In genomic region chr20:50153153-50153499, GRCh38 we compare ENCODE assay signal across 8 cellular contexts. TPM values are rescaled to one million over a fixed set of nuclear protein-coding genes. Genes with fewer than 3 reads are reported as not detected.
A peak's percentile ranks its signal among the peaks of the same experiment; 100 is the strongest.
DNase-seq lines count a peak whose midpoint lies in the region; ATAC-seq and TF ChIP-seq lines count a peak whose summit lies in the region.

No MANE protein-coding gene starts in this region.

- H3K27me3 ChIP-seq in adipocyte (replicated peaks; ENCODE audit: control insufficient read depth, insufficient read depth, low read length) (no peaks in the 10 kb centered on the region), liver (ENCODE audit: control insufficient read depth in 4 of 4, insufficient read depth in 4 of 4, low read length in 3 of 4) (no peaks in the 10 kb centered on the region), tibial nerve (no peaks in the 10 kb centered on the region)

- 1% methylated on average over 18 of the region's 18 CpGs for WGBS in liver
- 0 to 1% methylated on average over 11 to 12 of the region's 18 CpGs for WGBS in tibial nerve, 2 donors

- peak; percentile 48 for DNase-seq in COLO668 (lab: John Stamatoyannopoulos, UW; ENCODE audit: unreplicated experiment)
- DNase-seq in adipocyte (ENCODE audit: low read depth): peak; percentile 50
- no peak for DNase-seq in tibial nerve (ENCODE audit: low spot score in 2 of 2)
- DNase-seq in NCI-H2196 treated with DMSO at 0.1 percent for 48 hours (lab: John Stamatoyannopoulos, UW; ENCODE audit: unreplicated experiment): no peak
- no peak for DNase-seq in SHP77 (lab: John Stamatoyannopoulos, UW)
- no peak for DNase-seq in NCI-H510A (lab: John Stamatoyannopoulos, UW)

- H3K9ac ChIP-seq in adipocyte (ENCODE audit: low read length): peak overlapping the region; percentile 99
- peak overlapping the region; percentile 76 to 93 for H3K9ac ChIP-seq in liver (ENCODE audit: low read depth in 1 of 2, low read length in 2 of 2)

- H3K27ac ChIP-seq in liver (ENCODE audit: low read depth in 1 of 2, low read length in 2 of 2) (peak overlapping the region; percentile 74 to 81), tibial nerve (peak overlapping the region; percentile 70 to 96 (median 94))

- peaks cover 41% of the 10 kb centered on the region for H3K4me1 ChIP-seq in adipocyte (ENCODE audit: control insufficient read depth, insufficient read depth, low read length)
- peaks cover 7 to 23% (median 16%) of the 10 kb centered on the region in 4 donors for H3K4me1 ChIP-seq in liver (ENCODE audit: control insufficient read depth in 4 of 4, insufficient read depth in 4 of 4, low read length in 3 of 4)
- H3K4me1 ChIP-seq in tibial nerve: peaks cover 0 to 53% (median 23%) of the 10 kb centered on the region in 4 donors

- TF ChIP-seq RAD21 in liver (IDR thresholded peaks at IDR 0.05): no peak

- TF ChIP-seq CTCF in liver (IDR thresholded peaks at IDR 0.05; ENCODE audit: low read depth, low read length, missing input control) (no peak), tibial nerve (IDR thresholded peaks at IDR 0.05) (no peak)

- TF ChIP-seq EP300 in tibial nerve (IDR thresholded peaks at IDR 0.05): no peak

- H3K36me3 ChIP-seq in adipocyte (ENCODE audit: control insufficient read depth, insufficient read depth, low read length, severe bottlenecking) (peaks cover 16% of the 10 kb centered on the region), liver (ENCODE audit: control insufficient read depth in 4 of 4, insufficient read depth in 3 of 4, low read depth in 1 of 4, low read length in 3 of 4) (no peaks in the 10 kb centered on the region), tibial nerve (peaks cover 0 to 12% (median 0%) of the 10 kb centered on the region in 3 donors)

- peak overlapping the region; percentile 93 for H3K4me3 ChIP-seq in adipocyte (ENCODE audit: low read length)
- H3K4me3 ChIP-seq in liver (ENCODE audit: low read depth in 1 of 3, low read length in 3 of 3): peak overlapping the region; percentile 51 to 79 (median 61)
- peak overlapping the region; percentile 64 to 100 (median 98) for H3K4me3 ChIP-seq in tibial nerve

- no peak for TF ChIP-seq POLR2A in tibial nerve (IDR thresholded peaks at IDR 0.05)

- H3K9me3 ChIP-seq in adipocyte (ENCODE audit: control insufficient read depth, low read length) (no peaks in the 10 kb centered on the region), liver (ENCODE audit: control insufficient read depth in 4 of 4, low read length in 3 of 4) (no peaks in the 10 kb centered on the region), tibial nerve (no peaks in the 10 kb centered on the region)

- peak; percentile 20 for ATAC-seq in HG02840 (IDR thresholded peaks at IDR 0.05; ENCODE audit: low FRiP score, unreplicated experiment)

TF ChIP-seq in liver, 16 proteins besides CTCF, POLR2A, EP300 and RAD21:
- TF ChIP-seq JUND (IDR thresholded peaks at IDR 0.05) (no peak), HNF4G (IDR thresholded peaks at IDR 0.05) (no peak), GABPA (IDR thresholded peaks at IDR 0.05 in 1 of 2, conservative IDR thresholded peaks at IDR 0.05 in 1 of 2) (no peak), MAX (IDR thresholded peaks at IDR 0.05) (no peak)

RNA-seq across cellular contexts. Expression of gene PEDS1, which starts 0.4 kb away (rescaled TPM):
- total RNA-seq in liver (1 to 10 TPM; 4.8 to 6.5 TPM), tibial nerve (10 to 100 TPM; 26.4 to 36.7 (median 35.5) TPM)
- 10 to 100 TPM; 10.7 to 19.3 TPM for polyA plus RNA-seq in liver

RNA-seq across cellular contexts. Expression of gene CEBPB, which starts 37.5 kb away (rescaled TPM):
- total RNA-seq in liver (10 to 100 TPM; 21.3 to 61.8 TPM), tibial nerve (100 to 1,000 TPM; 202 to 524 (median 275) TPM)
- 10 to 100 TPM; 19.7 to 37.0 TPM for polyA plus RNA-seq in liver

RNA-seq across cellular contexts. Expression of gene UBE2V1, which starts 40.2 kb away (rescaled TPM):
- total RNA-seq in liver (10 to 100 TPM; 27.9 to 29.7 TPM), tibial nerve (10 to 100 TPM; 58.8 to 86.7 (median 77.3) TPM)
- 10 to 100 TPM; 38.8 to 53.0 TPM for polyA plus RNA-seq in liver

Comparison
In these comparisons a context has a peak if more than half of its experiments do, and no peak if none do; other contexts are left out.
1. DNase-seq: peak in COLO668 (single experiment) and adipocyte (single experiment); none in tibial nerve (0 of 2), NCI-H2196 treated with DMSO at 0.1 percent for 48 hours (single experiment), SHP77 (0 of 2) and NCI-H510A (single experiment).
2. Peak in every context shown above with its lines, with median percentiles within 50 percentile points of each other: H3K4me3 ChIP-seq.